Comparison of ENCODE assay signal across 24 cellular contexts in the genomic region with DNA sequence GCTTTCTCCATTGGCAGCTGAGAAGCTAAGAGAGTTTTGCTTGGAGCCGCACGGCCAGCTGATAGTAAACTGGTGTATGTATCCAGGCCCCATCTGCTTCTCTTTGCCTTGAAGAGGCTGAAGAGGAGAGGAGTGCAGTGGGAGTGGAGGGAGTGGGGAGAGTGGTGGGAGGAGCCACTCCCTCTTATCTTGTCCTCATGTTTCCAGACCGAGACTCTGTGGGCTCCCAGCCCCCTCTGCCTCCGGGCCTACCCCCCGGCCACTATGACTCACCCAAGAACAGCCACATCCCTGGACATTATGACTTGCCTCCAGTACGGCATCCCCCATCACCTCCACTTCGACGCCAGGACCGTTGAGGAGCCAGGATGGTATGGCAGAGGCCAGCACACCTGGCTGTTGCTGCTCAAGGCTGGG. TPM values are rescaled to one million over a fixed set of nuclear protein-coding genes. Genes with fewer than 3 reads are reported as not detected.
DNase-seq lines count a peak whose midpoint lies in the region; ATAC-seq and TF ChIP-seq lines count a peak whose summit lies in the region.
"Had no signal": no experiment of that assay in that cellular context is flagged by ENCODE, and none has a peak within 500 bp of the region (broad histone marks: within the 10 kb centered on the region; RNA-seq: fewer than 3 reads in every experiment).

No MANE protein-coding gene starts in this region.

- DNase-seq in NCI-H82 (lab: John Stamatoyannopoulos, UW) = peak; percentile 41
- DNase-seq in NCI-H82 treated with DMSO at 0.1 percent for 48 hours (lab: John Stamatoyannopoulos, UW; ENCODE audit: unreplicated experiment) = no peak
- DNase-seq in T-helper 17 cell = no peak
- peak; percentile 26 to 34 for DNase-seq in erythroblast (lab: John Stamatoyannopoulos, UW)
- DNase-seq in trophoblast cell = peak; percentile 35 to 54
- DNase-seq in lower leg skin (ENCODE audit: low spot score in 2 of 2) = no peak
- no peak for DNase-seq in NCI-H2196 treated with DMSO at 0.1 percent for 48 hours (lab: John Stamatoyannopoulos, UW; ENCODE audit: unreplicated experiment)
- DNase-seq in NCI-H2107 treated with DMSO at 0.1 percent for 48 hours (lab: John Stamatoyannopoulos, UW; ENCODE audit: unreplicated experiment) = no peak
- DNase-seq: activated CD4-positive, alpha-beta T cell treated with anti-CD3 and anti-CD28 coated beads, Interleukin-2, amount 50 U/mL, for 4 hours; activated naive CD4-positive, alpha-beta T cell treated with anti-CD3 and anti-CD28 coated beads, Interleukin-2, amount 10 ng/mL, durations not matched to agents 7 days and 5 days; activated T-cell treated with anti-CD3 and anti-CD28 coated beads, Interleukin-2, amount 50 U/mL, for 24 hours; body of pancreas; DMS 273 treated with DMSO at 0.1 percent for 48 hours; left ventricle myocardium inferior; MV-4-11; NCI-H1930; NCI-H774; Peyer's patch had no signal

- H3K36me3 Mint-ChIP-seq in T-helper 17 cell (ENCODE audit: low read depth) = peaks cover 3% of the 10 kb centered on the region
- H3K36me3 Mint-ChIP-seq: activated naive CD4-positive, alpha-beta T cell treated with anti-CD3 and anti-CD28 coated beads, Interleukin-2, amount 10 ng/mL, durations not matched to agents 7 days and 5 days; CD14-positive monocyte had no signal

- no peak overlapping the region for H2BK5ac ChIP-seq in trophoblast cell (ENCODE audit: low read depth, low read length, poor library complexity)

- peaks cover 4% of the 10 kb centered on the region for H3K4me1 Mint-ChIP-seq in T-helper 17 cell
- H3K4me1 Mint-ChIP-seq: activated naive CD4-positive, alpha-beta T cell treated with anti-CD3 and anti-CD28 coated beads, Interleukin-2, amount 10 ng/mL, durations not matched to agents 7 days and 5 days had no signal

- no peak overlapping the region for H2AFZ ChIP-seq in trophoblast cell (ENCODE audit: insufficient read depth, low read length, poor library complexity)

- H3K4ac ChIP-seq in trophoblast cell (ENCODE audit: low read depth, low read length) = no peak overlapping the region

- H3K4me1 ChIP-seq in trophoblast cell (ENCODE audit: control insufficient read depth in 1 of 2, insufficient read depth in 2 of 2, low read length in 2 of 2) = peaks cover 0 to 4% of the 10 kb centered on the region in 2 experiments
- H3K4me1 ChIP-seq: body of pancreas, pancreas, right lobe of liver had no signal

- intact Hi-C loops in lower leg skin (cut with DNase I; ENCODE audit: low total_unique reads) = no loop called here

- no peak overlapping the region for H2BK12ac ChIP-seq in trophoblast cell (ENCODE audit: low read length)

- peaks cover 48 to 54% of the 10 kb centered on the region in 2 experiments for H3K36me3 ChIP-seq in trophoblast cell (ENCODE audit: control insufficient read depth in 1 of 2, insufficient read depth in 2 of 2, low read length in 2 of 2)
- H3K36me3 ChIP-seq: pancreas, right lobe of liver had no signal

- H3K27ac ChIP-seq in trophoblast cell (ENCODE audit: low read depth, low read length) = no peak overlapping the region
- H3K27ac ChIP-seq: body of pancreas, left ventricle myocardium inferior, pancreas, Peyer's patch, right lobe of liver, upper lobe of left lung had no signal

- H3K9me3 ChIP-seq in T-helper 17 cell (ENCODE audit: control insufficient read depth, low read length, poor library complexity, severe bottlenecking) = no peaks in the 10 kb centered on the region
- H3K9me3 ChIP-seq in trophoblast cell (ENCODE audit: insufficient read depth, low read depth, low read length) = peaks cover 2% of the 10 kb centered on the region
- H3K9me3 ChIP-seq: body of pancreas, pancreas, Peyer's patch, right lobe of liver, upper lobe of left lung had no signal

- no peak overlapping the region for H3K9ac ChIP-seq in trophoblast cell (ENCODE audit: low read length)

- no peak overlapping the region for H3K18ac ChIP-seq in trophoblast cell (ENCODE audit: low read length)

- H3K23ac ChIP-seq in trophoblast cell (ENCODE audit: low read length) = no peak overlapping the region

- H3K27me3 Mint-ChIP-seq in T-helper 17 cell = peaks cover 75% of the 10 kb centered on the region

- no peak overlapping the region for H2AK5ac ChIP-seq in trophoblast cell (ENCODE audit: low read length)

- H3K14ac ChIP-seq in trophoblast cell (ENCODE audit: low read length) = no peak overlapping the region

- TF ChIP-seq CTCF in lower leg skin (IDR thresholded peaks at IDR 0.05) = no peak

- H4K8ac ChIP-seq in trophoblast cell (ENCODE audit: low read depth, low read length) = no peak overlapping the region

- H3K79me1 ChIP-seq in trophoblast cell (ENCODE audit: low read length) = no peaks in the 10 kb centered on the region

- H3K4me3 Mint-ChIP-seq in T-helper 17 cell = no peak overlapping the region
- H3K4me3 Mint-ChIP-seq: activated naive CD4-positive, alpha-beta T cell treated with anti-CD3 and anti-CD28 coated beads, Interleukin-2, amount 10 ng/mL, durations not matched to agents 7 days and 5 days; activated T-cell treated with anti-CD3 and anti-CD28 coated beads, Interleukin-2, amount 50 U/mL, for 24 hours; CD14-positive monocyte; stimulated activated naive CD8-positive, alpha-beta T cell treated with anti-CD3 and anti-CD28 coated beads, Interleukin-15, Interleukin-2, amounts not matched to agents 100 ng/mL and 50 ng/mL, for 24 hours had no signal

- no peak overlapping the region for H3K4me2 ChIP-seq in trophoblast cell (ENCODE audit: low read length)

- H2BK120ac ChIP-seq in trophoblast cell (ENCODE audit: insufficient read depth, low read length, poor library complexity) = no peak overlapping the region

- H3K4me3 ChIP-seq in trophoblast cell (ENCODE audit: low read depth, low read length) = no peak overlapping the region
- no peak overlapping the region for H3K4me3 ChIP-seq in lower leg skin (ENCODE audit: low read depth, poor library complexity, severe bottlenecking)
- H3K4me3 ChIP-seq: body of pancreas, left ventricle myocardium inferior, pancreas, Peyer's patch, right lobe of liver, upper lobe of left lung had no signal

- no peak overlapping the region for H4K12ac ChIP-seq in trophoblast cell (ENCODE audit: low read depth, low read length)

- TF ChIP-seq POLR2A in erythroblast (IDR thresholded peaks at IDR 0.05; ENCODE audit: low read length) = no peak
- no peak for TF ChIP-seq POLR2A in lower leg skin (IDR thresholded peaks at IDR 0.05)

- peak overlapping the region; percentile 19 for H3K27ac Mint-ChIP-seq in T-helper 17 cell
- H3K27ac Mint-ChIP-seq: activated naive CD4-positive, alpha-beta T cell treated with anti-CD3 and anti-CD28 coated beads, Interleukin-2, amount 10 ng/mL, durations not matched to agents 7 days and 5 days; activated T-cell treated with anti-CD3 and anti-CD28 coated beads, Interleukin-2, amount 50 U/mL, for 24 hours; CD14-positive monocyte; stimulated activated naive CD8-positive, alpha-beta T cell treated with anti-CD3 and anti-CD28 coated beads, Interleukin-15, Interleukin-2, amounts not matched to agents 100 ng/mL and 50 ng/mL, for 24 hours had no signal

- no peaks in the 10 kb centered on the region for H3K79me2 ChIP-seq in trophoblast cell (ENCODE audit: control insufficient read depth, insufficient read depth, low read length, poor library complexity)

- H4K91ac ChIP-seq in trophoblast cell (ENCODE audit: low read depth, low read length) = no peak overlapping the region

- no CpG with 5 or more reads among the region's 9 CpGs for WGBS in trophoblast cell (ENCODE audit: extremely low coverage, insufficient coverage, insufficient read length)
- WGBS in lower leg skin, 2 donors = 83 to 85% methylated on average over 9 of the region's 9 CpGs

- H3K27me3 ChIP-seq in trophoblast cell (ENCODE audit: insufficient read depth, low read length) = no peaks in the 10 kb centered on the region
- H3K27me3 ChIP-seq: body of pancreas, pancreas, Peyer's patch, right lobe of liver, upper lobe of left lung had no signal

- no peak for ATAC-seq in T-helper 17 cell
- ATAC-seq: body of pancreas, pancreas had no signal

RNA-seq across cellular contexts. Expression of gene LRRC71, which starts 6.0 kb away (rescaled TPM):
- not detected for total RNA-seq in T-helper 17 cell
- polyA plus RNA-seq in trophoblast cell (2013) = 0.04 and 0.16 TPM in 2 replicates
- not detected for total RNA-seq in lower leg skin
- total RNA-seq: body of pancreas, H1, pancreas, Peyer's patch had no signal
- polyA plus RNA-seq: CD14-positive monocyte had no signal

RNA-seq across cellular contexts. Expression of gene PEAR1, which starts 20.9 kb away (rescaled TPM):
- total RNA-seq in T-helper 17 cell (10 to 100 TPM in 1 of 2 donors, under 1 TPM in 1; 0.42 to 17.7 TPM), lower leg skin (10 to 100 TPM in 1 of 4 donors, 1 to 10 TPM in 3; 2.1 to 10.2 (median 6.6) TPM)
- 16.1 and 16.6 TPM in 2 replicates for polyA plus RNA-seq in trophoblast cell (2013)
- polyA plus RNA-seq: CD14-positive monocyte had no signal

RNA-seq across cellular contexts. Expression of gene NTRK1, which starts 53.8 kb away (rescaled TPM):
- under 1 TPM; 0.34 to 0.67 TPM for total RNA-seq in T-helper 17 cell
- 0.29 and 0.45 TPM in 2 replicates for polyA plus RNA-seq in trophoblast cell (2013)
- total RNA-seq in lower leg skin = under 1 TPM in 1 of 4 donors, not detected in 3; 0.23 TPM
- total RNA-seq: right lobe of liver had no signal
- polyA plus RNA-seq: CD14-positive monocyte had no signal

RNA-seq across cellular contexts. Expression of gene INSRR, which starts 55.5 kb away (rescaled TPM):
- total RNA-seq in T-helper 17 cell (not detected), lower leg skin (not detected)
- polyA plus RNA-seq in trophoblast cell (2013) = under 0.01 and 0.01 TPM in 2 replicates
- total RNA-seq: H1, Peyer's patch, right lobe of liver had no signal
- polyA plus RNA-seq: CD14-positive monocyte had no signal

Comparison
In these comparisons a context has a peak if more than half of its experiments do, and no peak if none do; other contexts are left out.
1. DNase-seq: peak in NCI-H82 (single experiment), erythroblast (2 of 2) and trophoblast cell (2 of 2); none in NCI-H82 treated with DMSO at 0.1 percent for 48 hours (single experiment), T-helper 17 cell (0 of 3), lower leg skin (0 of 2), NCI-H2196 treated with DMSO at 0.1 percent for 48 hours (single experiment) and NCI-H2107 treated with DMSO at 0.1 percent for 48 hours (single experiment).